ENCODE assay signal across 2 cellular contexts in genomic region chr10:31908157-31908556, GRCh38.
TF ChIP-seq lines count a peak whose summit lies in the region.

No MANE protein-coding gene starts in this region.

TF ChIP-seq in K562, 482 proteins besides CTCF, POLR2A, EP300 and RAD21 (continued from another document):
- TF ChIP-seq MNT (conservative IDR thresholded peaks at IDR 0.05) (no peak), CBX8 (IDR thresholded peaks at IDR 0.05; ENCODE audit: borderline replicate concordance, extremely low read depth, low read depth, low read length, poor library complexity, severe bottlenecking) (no peak), ZNF398 (CRISPR knock-in tag; IDR thresholded peaks at IDR 0.05) (no peak), YY1 (IDR thresholded peaks at IDR 0.05; ENCODE audit: borderline replicate concordance in 1 of 3, control insufficient read depth in 1 of 3, extremely low read depth in 1 of 3, insufficient read depth in 3 of 3, insufficient read length in 1 of 3, insufficient replicate concordance in 2 of 3, low read depth in 1 of 3, low read length in 2 of 3) (no peak), BRF1 (IDR thresholded peaks at IDR 0.05; ENCODE audit: borderline replicate concordance, extremely low read depth, insufficient read length) (no peak)

TF ChIP-seq in liver, 16 proteins besides CTCF, POLR2A, EP300 and RAD21 (continued from another document):
- TF ChIP-seq ZBTB33 (IDR thresholded peaks at IDR 0.05) = no peak
- TF ChIP-seq GABPA (IDR thresholded peaks at IDR 0.05 in 1 of 2, conservative IDR thresholded peaks at IDR 0.05 in 1 of 2) = no peak
- TF ChIP-seq RXRA (IDR thresholded peaks at IDR 0.05) = no peak
- no peak for TF ChIP-seq REST (IDR thresholded peaks at IDR 0.05)
- TF ChIP-seq HNF4G (IDR thresholded peaks at IDR 0.05) = no peak
- TF ChIP-seq FOXA1 (IDR thresholded peaks at IDR 0.05) = no peak
- TF ChIP-seq FOXA2 (IDR thresholded peaks at IDR 0.05) = no peak
